19 cellular contexts compared by ENCODE assay signal in the genomic region with DNA sequence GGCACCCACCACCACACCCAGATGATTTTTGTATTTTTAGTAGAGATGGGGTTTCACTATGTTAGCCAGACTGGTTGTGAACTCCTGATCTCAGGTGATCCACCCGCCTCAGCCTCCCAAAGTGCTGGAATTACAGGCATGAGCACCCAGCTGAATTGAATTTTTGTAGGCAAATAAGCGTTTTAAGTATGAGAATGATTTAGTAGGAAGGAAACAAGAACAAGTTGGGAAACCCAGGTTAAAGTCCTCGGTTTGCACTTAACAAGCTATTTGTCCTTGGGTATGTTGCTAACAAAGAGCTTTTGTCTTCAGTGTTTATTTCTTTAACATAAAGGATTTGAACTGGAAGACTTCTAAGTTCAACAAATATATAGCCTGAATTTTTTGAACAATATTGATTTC.
"Had no signal": no experiment of that assay in that cellular context is flagged by ENCODE, and none has a peak within 500 bp of the region (broad histone marks: within the 10 kb centered on the region; RNA-seq: fewer than 3 reads in every experiment).

No MANE protein-coding gene starts in this region.

- H3K27ac ChIP-seq: gastrocnemius medialis, left ventricle myocardium inferior, ovary had no signal

- H3K36me3 ChIP-seq: gastrocnemius medialis, ovary had no signal

- H3K9me3 ChIP-seq: gastrocnemius medialis, left ventricle myocardium inferior, ovary had no signal

- H3K4me1 ChIP-seq: left ventricle myocardium inferior had no signal

- H3K9me3 Mint-ChIP-seq: activated CD4-positive, alpha-beta memory T cell treated with anti-CD3 and anti-CD28 coated beads, Interleukin-2, amount 10 ng/mL, durations not matched to agents 7 days and 5 days; activated naive CD4-positive, alpha-beta T cell treated with anti-CD3 and anti-CD28 coated beads for 36 hours; central memory CD8-positive, alpha-beta T cell; memory B cell; naive thymus-derived CD4-positive, alpha-beta T cell; T-helper 2 cell treated with Interferon-gamma antibody and Interleukin-4, amounts not matched to agents 5 μg/mL and 100 μg/mL, for 36 hours had no signal

- H3K4me1 Mint-ChIP-seq: central memory CD8-positive, alpha-beta T cell had no signal

- H3K27me3 ChIP-seq: gastrocnemius medialis, ovary had no signal

- DNase-seq: activated CD4-positive, alpha-beta memory T cell treated with anti-CD3 and anti-CD28 coated beads, Interleukin-2, amount 10 ng/mL, durations not matched to agents 7 days and 5 days; activated CD4-positive, alpha-beta T cell treated with anti-CD3 and anti-CD28 coated beads for 4 hours; activated naive CD4-positive, alpha-beta T cell treated with anti-CD3 and anti-CD28 coated beads for 36 hours; activated T-cell treated with anti-CD3 and anti-CD28 coated beads, Interleukin-2, amount 50 U/mL, for 1 hour; aorta; effector CD4-positive, alpha-beta T cell; gastrocnemius medialis; head of caudate nucleus; kidney; left ventricle myocardium inferior; naive thymus-derived CD4-positive, alpha-beta T cell; ovary; stimulated activated naive CD4-positive, alpha-beta T cell had no signal

- ATAC-seq: esophagus mucosa; gastrocnemius medialis; naive thymus-derived CD4-positive, alpha-beta T cell; sciatic nerve had no signal

- H3K27ac Mint-ChIP-seq: activated CD4-positive, alpha-beta memory T cell treated with anti-CD3 and anti-CD28 coated beads, Interleukin-2, amount 10 ng/mL, durations not matched to agents 7 days and 5 days; activated naive CD4-positive, alpha-beta T cell treated with anti-CD3 and anti-CD28 coated beads for 36 hours; memory B cell; T-helper 2 cell treated with Interferon-gamma antibody and Interleukin-4, amounts not matched to agents 5 μg/mL and 100 μg/mL, for 36 hours had no signal

- FAIRE-seq: kidney, TTC549 had no signal

- H3K4me3 Mint-ChIP-seq: activated CD4-positive, alpha-beta memory T cell treated with anti-CD3 and anti-CD28 coated beads, Interleukin-2, amount 10 ng/mL, durations not matched to agents 7 days and 5 days; activated naive CD4-positive, alpha-beta T cell treated with anti-CD3 and anti-CD28 coated beads for 36 hours; central memory CD8-positive, alpha-beta T cell; memory B cell; naive thymus-derived CD4-positive, alpha-beta T cell; T-helper 2 cell treated with Interferon-gamma antibody and Interleukin-4, amounts not matched to agents 5 μg/mL and 100 μg/mL, for 36 hours had no signal

- H3K27me3 Mint-ChIP-seq: activated CD4-positive, alpha-beta memory T cell treated with anti-CD3 and anti-CD28 coated beads, Interleukin-2, amount 10 ng/mL, durations not matched to agents 7 days and 5 days; central memory CD8-positive, alpha-beta T cell; memory B cell; naive thymus-derived CD4-positive, alpha-beta T cell had no signal

- H3K4me3 ChIP-seq: gastrocnemius medialis, left ventricle myocardium inferior, ovary had no signal
